Comparison of ENCODE assay signal across 9 cellular contexts in the genomic region with DNA sequence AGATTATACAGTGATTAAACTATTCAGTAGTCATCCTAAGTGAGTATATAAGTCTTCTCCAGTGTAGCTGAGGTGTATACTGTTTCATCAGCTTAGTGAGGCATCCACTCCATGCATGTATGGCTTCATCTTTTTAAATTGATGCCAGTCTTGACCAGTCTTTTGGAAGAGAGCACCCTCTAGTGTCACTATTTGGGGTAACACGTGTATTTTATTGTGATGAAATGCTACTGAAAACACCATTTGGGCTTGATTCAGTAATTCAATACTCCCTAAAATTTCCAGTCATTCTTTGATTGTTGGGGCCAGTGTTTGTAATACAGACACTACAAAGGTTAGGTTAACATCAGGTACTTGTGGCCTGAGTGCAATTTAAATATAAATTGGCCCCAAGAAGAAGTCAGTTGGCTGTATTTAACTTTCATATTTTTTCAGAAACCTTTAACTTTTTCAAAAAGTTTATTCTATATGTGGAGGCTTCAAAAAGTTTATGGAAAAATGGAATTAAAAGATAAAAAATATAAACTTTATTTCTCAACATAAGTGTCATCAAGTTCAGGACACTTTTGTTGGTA. TPM values are rescaled to one million over a fixed set of nuclear protein-coding genes. Genes with fewer than 3 reads are reported as not detected.
DNase-seq lines count a peak whose midpoint lies in the region; ATAC-seq and TF ChIP-seq lines count a peak whose summit lies in the region.
"Had no signal": no experiment of that assay in that cellular context is flagged by ENCODE, and none has a peak within 500 bp of the region (broad histone marks: within the 10 kb centered on the region; RNA-seq: fewer than 3 reads in every experiment).

No MANE protein-coding gene starts in this region.

- ATAC-seq in HG02642 (IDR thresholded peaks at IDR 0.05; ENCODE audit: poor library complexity, unreplicated experiment) (peak; percentile 62), body of pancreas (peak; percentile 69), left lung (peak; percentile 80), HG02884 (IDR thresholded peaks at IDR 0.05; ENCODE audit: unreplicated experiment) (no peak)

- H3K4me1 ChIP-seq in body of pancreas (peaks cover 8% of the 10 kb centered on the region), left lung (no peaks in the 10 kb centered on the region)

- H3K27ac ChIP-seq in body of pancreas, result no peak overlapping the region
- no peak overlapping the region for H3K27ac ChIP-seq in left lung

- WGBS in body of pancreas, 2 donors, result 0 to 7% methylated on average over 1 of the region's 1 CpG

- H3K27me3 ChIP-seq in body of pancreas (peaks cover 0 to 3% of the 10 kb centered on the region in 2 donors), left lung (no peaks in the 10 kb centered on the region)

- H3K4me3 ChIP-seq in body of pancreas, result no peak overlapping the region
- no peak overlapping the region for H3K4me3 ChIP-seq in left lung

- DNase-seq in DMS79 treated with DMSO at 0.1 percent for 48 hours (lab: John Stamatoyannopoulos, UW), result peak; percentile 81
- peak; percentile 33 for DNase-seq in NCI-H2196 treated with DMSO at 0.1 percent for 48 hours (lab: John Stamatoyannopoulos, UW; ENCODE audit: unreplicated experiment)
- peak in 1 of 4 donors; percentile 10 for DNase-seq in body of pancreas
- DNase-seq in left lung, result no peak
- no peak for DNase-seq in activated CD4-positive, alpha-beta T cell treated with anti-CD3 and anti-CD28 coated beads for 1 hour
- DNase-seq in activated T-cell treated with anti-CD3 and anti-CD28 coated beads for 4 hours, result no peak
- DNase-seq: activated B cell treated with CpG ODN at 0.5 μM for 24 hours had no signal

- H3K9me3 ChIP-seq in body of pancreas (no peaks in the 10 kb centered on the region), left lung (no peaks in the 10 kb centered on the region)

- intact Hi-C loops in body of pancreas (cut with DNase I) (loop anchor here (10.0 kb wide), 1 partner anchor 642 kb away; no protein-coding TSS in a partner anchor), left lung (cut with DNase I) (no loop called here)

- H3K36me3 ChIP-seq in body of pancreas (replicated peaks in 1 of 2; ENCODE audit: insufficient read depth in 1 of 2, low read depth in 2 of 2), result no peaks in the 10 kb centered on the region
- no peaks in the 10 kb centered on the region for H3K36me3 ChIP-seq in left lung

- no peak for TF ChIP-seq POLR2A in body of pancreas (IDR thresholded peaks at IDR 0.05)

- TF ChIP-seq CTCF in body of pancreas (IDR thresholded peaks at IDR 0.05) (peak in 6 of 7 experiments; percentile 51 to 61 (median 54)), left lung (IDR thresholded peaks at IDR 0.05) (peak in 1 of 2 donors; percentile 51)

RNA-seq across cellular contexts. Expression of a gene that starts 35.3 kb away (rescaled TPM):
- total RNA-seq in body of pancreas (10 to 100 TPM in 1 of 2 donors, 1 to 10 TPM in 1; 8.6 to 27.0 TPM), left lung (10 to 100 TPM; 10.4 to 12.5 TPM)
- total RNA-seq: activated B cell treated with CpG ODN at 0.5 μM for 24 hours had no signal

Comparison
In these comparisons a context has a peak if more than half of its experiments do, and no peak if none do; other contexts are left out.
1. DNase-seq: peak in DMS79 treated with DMSO at 0.1 percent for 48 hours (single experiment) and NCI-H2196 treated with DMSO at 0.1 percent for 48 hours (single experiment); none in left lung (0 of 2), activated CD4-positive, alpha-beta T cell treated with anti-CD3 and anti-CD28 coated beads for 1 hour (single experiment) and activated T-cell treated with anti-CD3 and anti-CD28 coated beads for 4 hours (single experiment).